ENCODE assay signal across 8 cellular contexts in genomic region chr20:4130404-4131189, GRCh38. TPM values are rescaled to one million over a fixed set of nuclear protein-coding genes. Genes with fewer than 3 reads are reported as not detected.
DNase-seq lines count a peak whose midpoint lies in the region; ATAC-seq and TF ChIP-seq lines count a peak whose summit lies in the region.

No MANE protein-coding gene starts in this region.

- peaks cover 6% of the 10 kb centered on the region for H3F3A ChIP-seq in MM.1S (ENCODE audit: insufficient read depth, low read length)

- no peak overlapping the region for H3K27ac ChIP-seq in MM.1S (ENCODE audit: low read length)

- peak; percentile 46 for ATAC-seq in T-helper 17 cell
- ATAC-seq in GM21528 (IDR thresholded peaks at IDR 0.05; ENCODE audit: low FRiP score, unreplicated experiment): no peak

- H3K36me3 ChIP-seq in MM.1S (replicated peaks; ENCODE audit: insufficient read depth, low read length): no peaks in the 10 kb centered on the region

- peaks cover 23% of the 10 kb centered on the region for H3K27me3 Mint-ChIP-seq in T-helper 17 cell

- H3K4me3 ChIP-seq in choroid plexus epithelial cell (ENCODE audit: low read depth, low read length): no peak overlapping the region
- H3K4me3 ChIP-seq in MM.1S (ENCODE audit: low read length): no peak overlapping the region

- H3K27ac Mint-ChIP-seq in T-helper 17 cell: no peak overlapping the region

- TF ChIP-seq CTCF in choroid plexus epithelial cell (conservative IDR thresholded peaks at IDR 0.05; ENCODE audit: low read depth, low read length): no peak
- TF ChIP-seq CTCF in MM.1S (IDR thresholded peaks at IDR 0.05; ENCODE audit: low read length): no peak

- no peaks in the 10 kb centered on the region for H4K20me1 ChIP-seq in MM.1S (ENCODE audit: insufficient read depth, low read length)

- no peaks in the 10 kb centered on the region for H3K9me2 ChIP-seq in MM.1S (replicated peaks; ENCODE audit: insufficient read depth, low read length)

- H3K79me2 ChIP-seq in MM.1S (ENCODE audit: low read length): no peaks in the 10 kb centered on the region

- H3K36me3 Mint-ChIP-seq in T-helper 17 cell (ENCODE audit: low read depth): peaks cover 3% of the 10 kb centered on the region

- H3K9ac ChIP-seq in MM.1S (ENCODE audit: low read length): no peak overlapping the region

- peaks cover 18% of the 10 kb centered on the region for H3K4me1 Mint-ChIP-seq in T-helper 17 cell

- no peak overlapping the region for H2AFZ ChIP-seq in MM.1S (ENCODE audit: low read length)

- H3K4me1 ChIP-seq in MM.1S (ENCODE audit: low read length): peaks cover 17% of the 10 kb centered on the region

- no peaks in the 10 kb centered on the region for H3K9me3 ChIP-seq in T-helper 17 cell (ENCODE audit: control insufficient read depth, low read length, poor library complexity, severe bottlenecking)
- H3K9me3 ChIP-seq in MM.1S (replicated peaks; ENCODE audit: insufficient read depth, low read length): no peaks in the 10 kb centered on the region

- DNase-seq in NOMO-1 (lab: John Stamatoyannopoulos, UW; ENCODE audit: unreplicated experiment in 2 of 2) (peak; percentile 67 to 82), NOMO-1 treated with dmso at 0.1 percent for 144 hours (lab: John Stamatoyannopoulos, UW; ENCODE audit: unreplicated experiment) (no peak), T-helper 17 cell (no peak), choroid plexus epithelial cell (ENCODE audit: low read depth) (peak; percentile 47), MM.1S (no peak), NCI-H1417 (lab: John Stamatoyannopoulos, UW) (no peak)
- DNase-seq in stimulated activated CD8-positive, alpha-beta memory T cell treated with anti-CD3 and anti-CD28 coated beads, Interleukin-7, amount 100 ng/mL, for 24 hours (ENCODE audit: low read depth): peak; percentile 16

- H3K27me3 ChIP-seq in MM.1S (replicated peaks; ENCODE audit: insufficient read depth, low read length): no peaks in the 10 kb centered on the region

- no peak overlapping the region for H3K4me2 ChIP-seq in MM.1S (ENCODE audit: low read depth, low read length)

- peak overlapping the region; percentile 58 for H3K4me3 Mint-ChIP-seq in T-helper 17 cell

RNA-seq across cellular contexts. Expression of gene SMOX, which starts 18.0 kb away (rescaled TPM):
- 10 to 100 TPM in 1 of 2 donors, 1 to 10 TPM in 1; 3.1 to 40.8 TPM for total RNA-seq in T-helper 17 cell

Comparison
In these comparisons a context has a peak if more than half of its experiments do, and no peak if none do; other contexts are left out.
1. DNase-seq: peak in NOMO-1 (2 of 2), choroid plexus epithelial cell (single experiment) and stimulated activated CD8-positive, alpha-beta memory T cell treated with anti-CD3 and anti-CD28 coated beads, Interleukin-7, amount 100 ng/mL, for 24 hours (single experiment); none in NOMO-1 treated with dmso at 0.1 percent for 144 hours (single experiment), T-helper 17 cell (0 of 3), MM.1S (single experiment) and NCI-H1417 (0 of 3).